In genomic region chr6:25701807-25702206, GRCh38 we compare ENCODE assay signal across 20 cellular contexts. TPM values are rescaled to one million over a fixed set of nuclear protein-coding genes. Genes with fewer than 3 reads are reported as not detected.
A peak's percentile ranks its signal among the peaks of the same experiment; 100 is the strongest.
DNase-seq lines count a peak whose midpoint lies in the region; TF ChIP-seq lines count a peak whose summit lies in the region.
"Had no signal": no experiment of that assay in that cellular context is flagged by ENCODE, and none has a peak within 500 bp of the region (broad histone marks: within the 10 kb centered on the region; RNA-seq: fewer than 3 reads in every experiment).

No MANE protein-coding gene starts in this region.

- H3K27me3 Mint-ChIP-seq in progenitor cell of endocrine pancreas, result no peaks in the 10 kb centered on the region
- H3K27me3 Mint-ChIP-seq: CD4-positive, CD25-positive, alpha-beta regulatory T cell had no signal

- H3K27ac Mint-ChIP-seq in progenitor cell of endocrine pancreas, result peak overlapping the region; percentile 44
- H3K27ac Mint-ChIP-seq: CD4-positive, CD25-positive, alpha-beta regulatory T cell; CD8-positive, alpha-beta T cell; HFFc6 had no signal

- H3K4me2 ChIP-seq in hepatocyte, result no peak overlapping the region

- no peaks in the 10 kb centered on the region for H3K9me3 ChIP-seq in hepatocyte (ENCODE audit: low read depth)
- H3K9me3 ChIP-seq: Caco-2, HAP-1 had no signal

- no peaks in the 10 kb centered on the region for H3K36me3 ChIP-seq in hepatocyte (replicated peaks; ENCODE audit: insufficient read depth, low read depth)
- H3K36me3 ChIP-seq: HAP-1 had no signal

- H2AFZ ChIP-seq in hepatocyte, result no peak overlapping the region

- WGBS in hepatocyte (ENCODE audit: low lambda C conversion rate, missing lambda C conversion rate), result 82% methylated on average over 3 of the region's 3 CpGs

- no peaks in the 10 kb centered on the region for H3K4me1 ChIP-seq in hepatocyte (ENCODE audit: insufficient read depth)
- H3K4me1 ChIP-seq: Caco-2, HAP-1 had no signal

- TF ChIP-seq CTCF in LNCaP clone FGC (IDR thresholded peaks at IDR 0.05; ENCODE audit: control insufficient read depth, extremely low read depth, insufficient read depth), result no peak
- no peak for TF ChIP-seq CTCF in VCaP (conservative IDR thresholded peaks at IDR 0.05)
- TF ChIP-seq CTCF in hepatocyte (IDR thresholded peaks at IDR 0.05; ENCODE audit: poor library complexity), result no peak
- TF ChIP-seq CTCF in progenitor cell of endocrine pancreas (IDR thresholded peaks at IDR 0.05; ENCODE audit: unreplicated experiment), result no peak

- H3K9me3 Mint-ChIP-seq in progenitor cell of endocrine pancreas (ENCODE audit: low read depth), result no peaks in the 10 kb centered on the region
- H3K9me3 Mint-ChIP-seq: CD8-positive, alpha-beta T cell; HFFc6 had no signal

- H3K9me2 ChIP-seq in hepatocyte (replicated peaks; ENCODE audit: insufficient read depth), result no peaks in the 10 kb centered on the region

- no peaks in the 10 kb centered on the region for H4K20me1 ChIP-seq in hepatocyte (ENCODE audit: insufficient read depth, poor library complexity, severe bottlenecking)

- no peaks in the 10 kb centered on the region for H3K27me3 ChIP-seq in hepatocyte

- H3K36me3 Mint-ChIP-seq in progenitor cell of endocrine pancreas (ENCODE audit: insufficient read depth), result peaks cover 5% of the 10 kb centered on the region
- H3K36me3 Mint-ChIP-seq: CD4-positive, CD25-positive, alpha-beta regulatory T cell; CD8-positive, alpha-beta T cell had no signal

- H3K79me2 ChIP-seq in hepatocyte, result no peaks in the 10 kb centered on the region

- peak overlapping the region; percentile 51; the same call in 1 of the 2 replicates for H3K27ac ChIP-seq in VCaP
- H3K27ac ChIP-seq in hepatocyte, result peak overlapping the region; percentile 20

- no peak overlapping the region for H3K4me3 Mint-ChIP-seq in progenitor cell of endocrine pancreas (ENCODE audit: low read depth)
- H3K4me3 Mint-ChIP-seq: CD4-positive, CD25-positive, alpha-beta regulatory T cell; CD8-positive, alpha-beta T cell; HFFc6 had no signal

- peaks cover 6% of the 10 kb centered on the region for H3K4me1 Mint-ChIP-seq in progenitor cell of endocrine pancreas (ENCODE audit: low read depth)
- H3K4me1 Mint-ChIP-seq: CD4-positive, CD25-positive, alpha-beta regulatory T cell had no signal

- DNase-seq in LNCaP clone FGC (ENCODE audit: low read depth) (peak; percentile 69), hepatocyte (ENCODE audit: low spot score) (no peak), progenitor cell of endocrine pancreas (ENCODE audit: low spot score, unreplicated experiment) (no peak)
- DNase-seq in activated CD4-positive, alpha-beta T cell treated with anti-CD3 and anti-CD28 coated beads, Interleukin-2, amount 50 U/mL, for 4 hours, result no peak
- no peak for DNase-seq in stimulated activated CD4-positive, alpha-beta T cell treated with anti-CD3 and anti-CD28 coated beads, Interleukin-2, amount 100 ng/mL, for 48 hours
- DNase-seq in stimulated activated naive CD4-positive, alpha-beta T cell treated with Interleukin-2 at 50 U/mL for 16 hours (lab: John Stamatoyannopoulos, UW), result no peak
- DNase-seq: Caco-2; CD4-positive, CD25-positive, alpha-beta regulatory T cell; CD8-positive, alpha-beta T cell; DMS153; EL; GDM1; GOT3; HFFc6 had no signal

- no peak overlapping the region for H3K4me3 ChIP-seq in LNCaP clone FGC (ENCODE audit: low read depth, low read length)
- H3K4me3 ChIP-seq in hepatocyte, result no peak overlapping the region
- H3K4me3 ChIP-seq: GM12878, HAP-1 had no signal

RNA-seq across cellular contexts. Expression of gene SCGN, which starts 49.8 kb away (rescaled TPM):
- 25.7 and 25.9 TPM in 2 replicates for total RNA-seq in hepatocyte
- 14.2 and 33.0 TPM in 2 replicates for polyA plus RNA-seq in hepatocyte
- 95.0 and 97.2 TPM in 2 replicates for total RNA-seq in progenitor cell of endocrine pancreas
- total RNA-seq: A172; A673; CD4-positive, CD25-positive, alpha-beta regulatory T cell; CD8-positive, alpha-beta T cell; GM12878; HFFc6 had no signal
- polyA plus RNA-seq: BJ; CD4-positive, CD25-positive, alpha-beta regulatory T cell; GM12878 had no signal

RNA-seq across cellular contexts. Expression of gene SLC17A4, which starts 52.7 kb away (rescaled TPM):
- total RNA-seq in hepatocyte (8.9 and 9.6 TPM in 2 replicates), progenitor cell of endocrine pancreas (3.6 and 5.3 TPM in 2 replicates)
- 5.2 and 6.3 TPM in 2 replicates for polyA plus RNA-seq in hepatocyte
- total RNA-seq: A172; A673; CD4-positive, CD25-positive, alpha-beta regulatory T cell; CD8-positive, alpha-beta T cell; GM12878; HFFc6 had no signal
- polyA plus RNA-seq: BJ; CD4-positive, CD25-positive, alpha-beta regulatory T cell; GM12878 had no signal
